ENCODE assay signal across 1 cellular context in the genomic region with DNA sequence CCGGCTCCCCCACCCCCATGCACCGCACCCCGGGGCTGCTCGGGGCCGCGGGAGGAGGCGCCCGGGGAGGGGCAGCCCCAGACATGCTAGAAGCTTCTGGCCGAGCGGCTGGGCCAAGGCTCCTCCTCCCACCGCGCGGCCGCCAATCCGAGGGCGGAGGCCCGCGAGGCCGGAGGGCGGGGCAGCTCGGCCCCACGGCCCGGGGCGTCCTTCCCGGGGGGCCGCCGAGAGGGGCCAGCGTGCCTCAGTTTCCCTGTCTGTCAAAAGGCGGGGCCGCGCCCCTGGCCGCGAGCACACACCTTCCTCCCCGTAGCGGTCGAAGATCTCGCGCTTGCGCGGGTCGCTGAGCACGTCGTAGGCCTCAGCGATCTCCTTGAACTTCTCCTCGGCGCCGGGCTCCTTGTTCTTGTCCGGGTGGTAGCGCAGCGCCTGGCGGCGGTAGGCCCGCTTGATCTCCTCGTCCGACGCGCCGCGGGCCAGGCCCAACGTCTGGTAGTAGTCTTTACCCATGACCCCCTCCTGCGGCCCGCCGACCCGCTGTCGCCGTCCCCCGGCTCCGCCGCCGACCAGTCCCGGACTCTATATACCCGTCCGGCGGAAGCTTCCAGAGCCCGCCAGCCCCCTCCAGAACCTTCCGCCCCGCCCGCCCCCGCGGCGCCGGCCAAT.
TF ChIP-seq lines count a peak whose summit lies in the region.

A gene (minus strand): TSS at position 558 of the 666 bp plus-strand sequence. CDS start 48 bp downstream, at position 510.

TF ChIP-seq in K562, 482 proteins besides CTCF, POLR2A, EP300 and RAD21 (continued from another document and continues in another):
- TF ChIP-seq MEF2A (IDR thresholded peaks at IDR 0.05; ENCODE audit: control insufficient read depth, low read depth, low read length) (no peak), NFIX (CRISPR knock-in tag; IDR thresholded peaks at IDR 0.05; ENCODE audit: low read depth) (no peak), PHB2 (IDR thresholded peaks at IDR 0.05; ENCODE audit: low read depth) (no peak; the same call in 1 of the 2 replicates), ETS2 (tag; IDR thresholded peaks at IDR 0.05; ENCODE audit: borderline replicate concordance, poor library complexity, severe bottlenecking) (no peak), ZNF165 (CRISPR knock-in tag; IDR thresholded peaks at IDR 0.05; ENCODE audit: borderline replicate concordance) (no peak), ZNF124 (CRISPR knock-in tag; IDR thresholded peaks at IDR 0.05) (no peak), ZNF24 (IDR thresholded peaks at IDR 0.05) (no peak), U2AF2 (optimal IDR thresholded peaks at IDR 0.05; ENCODE audit: low read depth, low read length) (no peak), NFATC3 (IDR thresholded peaks at IDR 0.05) (no peak), RBM34 (IDR thresholded peaks at IDR 0.05; ENCODE audit: borderline replicate concordance, insufficient read depth, low read length) (0 out of 2 replicates have a peak, but pooled peaks have one; percentile 48), NFE2 (IDR thresholded peaks at IDR 0.05; ENCODE audit: low read depth) (no peak), TAL1 (IDR thresholded peaks at IDR 0.05) (no peak), ZNF133 (CRISPR knock-in tag; IDR thresholded peaks at IDR 0.05) (no peak), SMC3 (conservative IDR thresholded peaks at IDR 0.05; ENCODE audit: insufficient read depth, low read depth, low read length) (0 out of 2 replicates have a peak, but pooled peaks have one; percentile 3), RB1 (IDR thresholded peaks at IDR 0.05; ENCODE audit: low read depth) (peak; percentile 61; the same call in 1 of the 2 replicates), RFX5 (IDR thresholded peaks at IDR 0.05; ENCODE audit: low read depth, low read length) (no peak), CHD4 (IDR thresholded peaks at IDR 0.05; ENCODE audit: insufficient read depth, insufficient replicate concordance, low read depth, low read length, poor library complexity, severe bottlenecking) (no peak), MTA2 (IDR thresholded peaks at IDR 0.05; ENCODE audit: low read depth) (no peak), GTF2E2 (tag; IDR thresholded peaks at IDR 0.05) (peak; percentile 86; the same call in 1 of the 2 replicates), TAF7 (tag; IDR thresholded peaks at IDR 0.05) (peak; percentile 65), ZNF717 (CRISPR knock-in tag; IDR thresholded peaks at IDR 0.05) (no peak), MECOM (CRISPR knock-in tag; IDR thresholded peaks at IDR 0.05) (no peak), SAFB (IDR thresholded peaks at IDR 0.05; ENCODE audit: borderline replicate concordance, low read depth, low read length) (no peak), CHD2 (IDR thresholded peaks at IDR 0.05; ENCODE audit: low read depth, low read length) (no peak), POLR2AphosphoS2 (IDR thresholded peaks at IDR 0.05; ENCODE audit: low read length) (peak; percentile 38; the same call in 1 of the 2 replicates), STAT5A (IDR thresholded peaks at IDR 0.05; ENCODE audit: borderline replicate concordance, low read length) (no peak), PTBP1 (IDR thresholded peaks at IDR 0.05; ENCODE audit: low read depth, low read length) (no peak), RBM22 (IDR thresholded peaks at IDR 0.05; ENCODE audit: low read depth, low read length, poor library complexity, severe bottlenecking) (peak; percentile 87)
- TF ChIP-seq, protein P1, sequence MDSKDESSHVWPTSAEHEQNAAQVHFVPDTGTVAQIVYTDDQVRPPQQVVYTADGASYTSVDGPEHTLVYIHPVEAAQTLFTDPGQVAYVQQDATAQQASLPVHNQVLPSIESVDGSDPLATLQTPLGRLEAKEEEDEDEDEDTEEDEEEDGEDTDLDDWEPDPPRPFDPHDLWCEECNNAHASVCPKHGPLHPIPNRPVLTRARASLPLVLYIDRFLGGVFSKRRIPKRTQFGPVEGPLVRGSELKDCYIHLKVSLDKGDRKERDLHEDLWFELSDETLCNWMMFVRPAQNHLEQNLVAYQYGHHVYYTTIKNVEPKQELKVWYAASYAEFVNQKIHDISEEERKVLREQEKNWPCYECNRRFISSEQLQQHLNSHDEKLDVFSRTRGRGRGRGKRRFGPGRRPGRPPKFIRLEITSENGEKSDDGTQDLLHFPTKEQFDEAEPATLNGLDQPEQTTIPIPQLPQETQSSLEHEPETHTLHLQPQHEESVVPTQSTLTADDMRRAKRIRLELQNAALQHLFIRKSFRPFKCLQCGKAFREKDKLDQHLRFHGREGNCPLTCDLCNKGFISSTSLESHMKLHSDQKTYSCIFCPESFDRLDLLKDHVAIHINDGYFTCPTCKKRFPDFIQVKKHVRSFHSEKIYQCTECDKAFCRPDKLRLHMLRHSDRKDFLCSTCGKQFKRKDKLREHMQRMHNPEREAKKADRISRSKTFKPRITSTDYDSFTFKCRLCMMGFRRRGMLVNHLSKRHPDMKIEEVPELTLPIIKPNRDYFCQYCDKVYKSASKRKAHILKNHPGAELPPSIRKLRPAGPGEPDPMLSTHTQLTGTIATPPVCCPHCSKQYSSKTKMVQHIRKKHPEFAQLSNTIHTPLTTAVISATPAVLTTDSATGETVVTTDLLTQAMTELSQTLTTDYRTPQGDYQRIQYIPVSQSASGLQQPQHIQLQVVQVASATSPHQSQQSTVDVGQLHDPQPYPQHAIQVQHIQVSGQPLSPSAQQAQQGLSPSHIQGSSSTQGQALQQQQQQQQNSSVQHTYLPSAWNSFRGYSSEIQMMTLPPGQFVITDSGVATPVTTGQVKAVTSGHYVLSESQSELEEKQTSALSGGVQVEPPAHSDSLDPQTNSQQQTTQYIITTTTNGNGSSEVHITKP (IDR thresholded peaks at IDR 0.05; ENCODE audit: partially characterized antibody), result peak; percentile 57
- TF ChIP-seq, protein P2, sequence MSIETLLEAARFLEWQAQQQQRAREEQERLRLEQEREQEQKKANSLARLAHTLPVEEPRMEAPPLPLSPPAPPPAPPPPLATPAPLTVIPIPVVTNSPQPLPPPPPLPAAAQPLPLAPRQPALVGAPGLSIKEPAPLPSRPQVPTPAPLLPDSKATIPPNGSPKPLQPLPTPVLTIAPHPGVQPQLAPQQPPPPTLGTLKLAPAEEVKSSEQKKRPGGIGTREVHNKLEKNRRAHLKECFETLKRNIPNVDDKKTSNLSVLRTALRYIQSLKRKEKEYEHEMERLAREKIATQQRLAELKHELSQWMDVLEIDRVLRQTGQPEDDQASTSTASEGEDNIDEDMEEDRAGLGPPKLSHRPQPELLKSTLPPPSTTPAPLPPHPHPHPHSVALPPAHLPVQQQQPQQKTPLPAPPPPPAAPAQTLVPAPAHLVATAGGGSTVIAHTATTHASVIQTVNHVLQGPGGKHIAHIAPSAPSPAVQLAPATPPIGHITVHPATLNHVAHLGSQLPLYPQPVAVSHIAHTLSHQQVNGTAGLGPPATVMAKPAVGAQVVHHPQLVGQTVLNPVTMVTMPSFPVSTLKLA (conservative IDR thresholded peaks at IDR 0.05), result peak; percentile 15 to 79; a peak in 2 of 4 replicates
- TF ChIP-seq, protein P3, sequence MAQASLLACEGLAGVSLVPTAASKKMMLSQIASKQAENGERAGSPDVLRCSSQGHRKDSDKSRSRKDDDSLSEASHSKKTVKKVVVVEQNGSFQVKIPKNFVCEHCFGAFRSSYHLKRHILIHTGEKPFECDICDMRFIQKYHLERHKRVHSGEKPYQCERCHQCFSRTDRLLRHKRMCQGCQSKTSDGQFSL (CRISPR knock-in tag; IDR thresholded peaks at IDR 0.05), result peak; percentile 76
- TF ChIP-seq, protein P3 (tag; IDR thresholded peaks at IDR 0.05), result no peak
- TF ChIP-seq, protein P4, sequence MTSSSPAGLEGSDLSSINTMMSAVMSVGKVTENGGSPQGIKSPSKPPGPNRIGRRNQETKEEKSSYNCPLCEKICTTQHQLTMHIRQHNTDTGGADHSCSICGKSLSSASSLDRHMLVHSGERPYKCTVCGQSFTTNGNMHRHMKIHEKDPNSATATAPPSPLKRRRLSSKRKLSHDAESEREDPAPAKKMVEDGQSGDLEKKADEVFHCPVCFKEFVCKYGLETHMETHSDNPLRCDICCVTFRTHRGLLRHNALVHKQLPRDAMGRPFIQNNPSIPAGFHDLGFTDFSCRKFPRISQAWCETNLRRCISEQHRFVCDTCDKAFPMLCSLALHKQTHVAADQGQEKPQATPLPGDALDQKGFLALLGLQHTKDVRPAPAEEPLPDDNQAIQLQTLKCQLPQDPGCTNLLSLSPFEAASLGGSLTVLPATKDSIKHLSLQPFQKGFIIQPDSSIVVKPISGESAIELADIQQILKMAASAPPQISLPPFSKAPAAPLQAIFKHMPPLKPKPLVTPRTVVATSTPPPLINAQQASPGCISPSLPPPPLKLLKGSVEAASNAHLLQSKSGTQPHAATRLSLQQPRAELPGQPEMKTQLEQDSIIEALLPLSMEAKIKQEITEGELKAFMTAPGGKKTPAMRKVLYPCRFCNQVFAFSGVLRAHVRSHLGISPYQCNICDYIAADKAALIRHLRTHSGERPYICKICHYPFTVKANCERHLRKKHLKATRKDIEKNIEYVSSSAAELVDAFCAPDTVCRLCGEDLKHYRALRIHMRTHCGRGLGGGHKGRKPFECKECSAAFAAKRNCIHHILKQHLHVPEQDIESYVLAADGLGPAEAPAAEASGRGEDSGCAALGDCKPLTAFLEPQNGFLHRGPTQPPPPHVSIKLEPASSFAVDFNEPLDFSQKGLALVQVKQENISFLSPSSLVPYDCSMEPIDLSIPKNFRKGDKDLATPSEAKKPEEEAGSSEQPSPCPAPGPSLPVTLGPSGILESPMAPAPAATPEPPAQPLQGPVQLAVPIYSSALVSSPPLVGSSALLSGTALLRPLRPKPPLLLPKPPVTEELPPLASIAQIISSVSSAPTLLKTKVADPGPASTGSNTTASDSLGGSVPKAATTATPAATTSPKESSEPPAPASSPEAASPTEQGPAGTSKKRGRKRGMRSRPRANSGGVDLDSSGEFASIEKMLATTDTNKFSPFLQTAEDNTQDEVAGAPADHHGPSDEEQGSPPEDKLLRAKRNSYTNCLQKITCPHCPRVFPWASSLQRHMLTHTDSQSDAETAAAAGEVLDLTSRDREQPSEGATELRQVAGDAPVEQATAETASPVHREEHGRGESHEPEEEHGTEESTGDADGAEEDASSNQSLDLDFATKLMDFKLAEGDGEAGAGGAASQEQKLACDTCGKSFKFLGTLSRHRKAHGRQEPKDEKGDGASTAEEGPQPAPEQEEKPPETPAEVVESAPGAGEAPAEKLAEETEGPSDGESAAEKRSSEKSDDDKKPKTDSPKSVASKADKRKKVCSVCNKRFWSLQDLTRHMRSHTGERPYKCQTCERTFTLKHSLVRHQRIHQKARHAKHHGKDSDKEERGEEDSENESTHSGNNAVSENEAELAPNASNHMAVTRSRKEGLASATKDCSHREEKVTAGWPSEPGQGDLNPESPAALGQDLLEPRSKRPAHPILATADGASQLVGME (CRISPR knock-in tag; IDR thresholded peaks at IDR 0.05), result no peak
- TF ChIP-seq, protein P5, sequence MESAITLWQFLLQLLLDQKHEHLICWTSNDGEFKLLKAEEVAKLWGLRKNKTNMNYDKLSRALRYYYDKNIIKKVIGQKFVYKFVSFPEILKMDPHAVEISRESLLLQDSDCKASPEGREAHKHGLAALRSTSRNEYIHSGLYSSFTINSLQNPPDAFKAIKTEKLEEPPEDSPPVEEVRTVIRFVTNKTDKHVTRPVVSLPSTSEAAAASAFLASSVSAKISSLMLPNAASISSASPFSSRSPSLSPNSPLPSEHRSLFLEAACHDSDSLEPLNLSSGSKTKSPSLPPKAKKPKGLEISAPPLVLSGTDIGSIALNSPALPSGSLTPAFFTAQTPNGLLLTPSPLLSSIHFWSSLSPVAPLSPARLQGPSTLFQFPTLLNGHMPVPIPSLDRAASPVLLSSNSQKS (CRISPR knock-in tag; IDR thresholded peaks at IDR 0.05), result no peak
- TF ChIP-seq, protein P6, sequence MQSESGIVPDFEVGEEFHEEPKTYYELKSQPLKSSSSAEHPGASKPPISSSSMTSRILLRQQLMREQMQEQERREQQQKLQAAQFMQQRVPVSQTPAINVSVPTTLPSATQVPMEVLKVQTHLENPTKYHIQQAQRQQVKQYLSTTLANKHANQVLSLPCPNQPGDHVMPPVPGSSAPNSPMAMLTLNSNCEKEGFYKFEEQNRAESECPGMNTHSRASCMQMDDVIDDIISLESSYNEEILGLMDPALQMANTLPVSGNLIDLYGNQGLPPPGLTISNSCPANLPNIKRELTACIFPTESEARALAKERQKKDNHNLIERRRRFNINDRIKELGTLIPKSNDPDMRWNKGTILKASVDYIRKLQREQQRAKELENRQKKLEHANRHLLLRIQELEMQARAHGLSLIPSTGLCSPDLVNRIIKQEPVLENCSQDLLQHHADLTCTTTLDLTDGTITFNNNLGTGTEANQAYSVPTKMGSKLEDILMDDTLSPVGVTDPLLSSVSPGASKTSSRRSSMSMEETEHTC (IDR thresholded peaks at IDR 0.05), result no peak
- TF ChIP-seq, protein P7, sequence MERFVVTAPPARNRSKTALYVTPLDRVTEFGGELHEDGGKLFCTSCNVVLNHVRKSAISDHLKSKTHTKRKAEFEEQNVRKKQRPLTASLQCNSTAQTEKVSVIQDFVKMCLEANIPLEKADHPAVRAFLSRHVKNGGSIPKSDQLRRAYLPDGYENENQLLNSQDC (CRISPR knock-in tag; IDR thresholded peaks at IDR 0.05), result peak; percentile 80; the same call in 1 of the 2 replicates
